In the genomic region with DNA sequence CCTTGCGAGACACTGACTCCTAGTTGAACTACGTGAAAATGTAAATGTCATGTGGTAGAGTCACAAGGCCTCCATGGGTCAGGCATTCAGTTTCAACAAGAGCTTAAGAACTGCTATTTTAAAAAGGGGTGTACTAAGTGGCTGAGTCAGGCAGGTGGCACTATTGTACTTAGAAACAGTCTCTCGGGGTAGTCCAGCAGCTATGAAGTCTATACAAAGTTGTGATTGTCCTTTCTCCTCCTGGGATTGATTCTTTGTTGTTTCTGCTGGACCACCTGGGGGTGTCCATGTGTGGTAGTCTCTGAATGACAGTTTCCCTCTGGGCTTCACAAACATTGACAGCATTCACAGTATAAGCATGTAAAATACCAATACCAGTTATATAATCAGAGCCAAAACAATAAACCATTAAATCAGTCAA, we compare ENCODE assay signal across 9 cellular contexts. TPM values are rescaled to one million over a fixed set of nuclear protein-coding genes. Genes with fewer than 3 reads are reported as not detected.
DNase-seq lines count a peak whose midpoint lies in the region; ATAC-seq and TF ChIP-seq lines count a peak whose summit lies in the region.
"Had no signal": no experiment of that assay in that cellular context is flagged by ENCODE, and none has a peak within 500 bp of the region (broad histone marks: within the 10 kb centered on the region; RNA-seq: fewer than 3 reads in every experiment).

No MANE protein-coding gene starts in this region.

- TF ChIP-seq CTCF in OCI-LY3 (IDR thresholded peaks at IDR 0.05; ENCODE audit: low read depth, low read length) = peak; percentile 86
- TF ChIP-seq CTCF in chondrocyte (IDR thresholded peaks at IDR 0.05) = peak; percentile 85
- peak; percentile 51 for TF ChIP-seq CTCF in lower lobe of right lung (IDR thresholded peaks at IDR 0.05)

- H3K27ac Mint-ChIP-seq in chondrocyte (ENCODE audit: unreplicated experiment) = no peak overlapping the region
- H3K27ac Mint-ChIP-seq: stimulated activated naive CD8-positive, alpha-beta T cell treated with anti-CD3 and anti-CD28 coated beads, Interleukin-15, Interleukin-2, amounts not matched to agents 100 ng/mL and 50 ng/mL, for 24 hours had no signal

- H3K9me3 ChIP-seq in OCI-LY3 (ENCODE audit: insufficient read depth, low read length) = no peaks in the 10 kb centered on the region
- peaks cover 8% of the 10 kb centered on the region for H3K9me3 ChIP-seq in lower lobe of right lung

- H3K27ac ChIP-seq in OCI-LY3 (ENCODE audit: low read length) (no peak overlapping the region), lower lobe of right lung (no peak overlapping the region)

- intact Hi-C loops in lower lobe of right lung (cut with DNase I) = no loop called here

- no peak overlapping the region for H3K9ac ChIP-seq in OCI-LY3 (ENCODE audit: low read length)

- H3K4me1 ChIP-seq in OCI-LY3 (ENCODE audit: low read length) = no peaks in the 10 kb centered on the region
- no peaks in the 10 kb centered on the region for H3K4me1 ChIP-seq in lower lobe of right lung

- H3K4me1 Mint-ChIP-seq in chondrocyte (ENCODE audit: low read depth) = peaks cover 5% of the 10 kb centered on the region

- peak; percentile 95 for ATAC-seq in GM21529 (IDR thresholded peaks at IDR 0.05; ENCODE audit: unreplicated experiment)
- ATAC-seq in lower lobe of right lung = peak; percentile 71 to 87

- DNase-seq in GM04504 (ENCODE audit: low read depth) (peak; percentile 28), HT-29 (ENCODE audit: low spot score) (peak; percentile 78), chondrocyte (ENCODE audit: low spot score) (no peak), lower lobe of right lung (no peak), activated T-cell treated with anti-CD3 and anti-CD28 coated beads for 4 hours (no peak), activated gamma-delta T cell (lab: John Stamatoyannopoulos, UW) (no peak)

- no peak overlapping the region for H3K4me3 ChIP-seq in OCI-LY3 (ENCODE audit: low read length)
- H3K4me3 ChIP-seq in lower lobe of right lung = no peak overlapping the region

- peaks cover 10% of the 10 kb centered on the region for H3K36me3 Mint-ChIP-seq in chondrocyte (ENCODE audit: low read depth)

- H3K36me3 ChIP-seq in OCI-LY3 (replicated peaks; ENCODE audit: low read depth, low read length) (peaks cover 10% of the 10 kb centered on the region), lower lobe of right lung (peaks cover 5% of the 10 kb centered on the region)

- H3K4me2 ChIP-seq in OCI-LY3 (ENCODE audit: low read length) = no peak overlapping the region

- H4K20me1 ChIP-seq in OCI-LY3 (ENCODE audit: insufficient read depth, low read length) = no peaks in the 10 kb centered on the region

- H3K27me3 Mint-ChIP-seq in chondrocyte (ENCODE audit: low read depth) = no peaks in the 10 kb centered on the region
- H3K27me3 Mint-ChIP-seq: stimulated activated naive CD8-positive, alpha-beta T cell treated with anti-CD3 and anti-CD28 coated beads, Interleukin-15, Interleukin-2, amounts not matched to agents 100 ng/mL and 50 ng/mL, for 24 hours had no signal

- peaks cover 7% of the 10 kb centered on the region for H3K9me3 Mint-ChIP-seq in chondrocyte (ENCODE audit: low read depth)

- H3K79me2 ChIP-seq in OCI-LY3 (ENCODE audit: low read length) = no peaks in the 10 kb centered on the region

- no peaks in the 10 kb centered on the region for H3K27me3 ChIP-seq in OCI-LY3 (ENCODE audit: low read depth, low read length)
- H3K27me3 ChIP-seq in lower lobe of right lung (ENCODE audit: low read depth) = no peaks in the 10 kb centered on the region

- no peak overlapping the region for H3K4me3 Mint-ChIP-seq in chondrocyte (ENCODE audit: unreplicated experiment)
- H3K4me3 Mint-ChIP-seq: stimulated activated naive CD8-positive, alpha-beta T cell treated with anti-CD3 and anti-CD28 coated beads, Interleukin-15, Interleukin-2, amounts not matched to agents 100 ng/mL and 50 ng/mL, for 24 hours had no signal

- no peak overlapping the region for H2AFZ ChIP-seq in OCI-LY3 (ENCODE audit: low read depth, low read length)

RNA-seq across cellular contexts. Expression of a gene that starts 33.0 kb away (rescaled TPM):
- 43.4 and 51.5 TPM in 2 replicates for total RNA-seq in HT-29 (2014; rRNA removed; shearing (Covaris generic))
- total RNA-seq in chondrocyte (35.7 to 48.1 TPM (median 40.3 TPM) in 3 replicates), lower lobe of right lung (18.0 TPM)

Comparison
In these comparisons a context has a peak if more than half of its experiments do, and no peak if none do; other contexts are left out.
1. DNase-seq: peak in GM04504 (single experiment) and HT-29 (single experiment); none in chondrocyte (single experiment), lower lobe of right lung (single experiment), activated T-cell treated with anti-CD3 and anti-CD28 coated beads for 4 hours (single experiment) and activated gamma-delta T cell (single experiment).
2. Peak in every context shown above with its lines, with median percentiles within 50 percentile points of each other: CTCF ChIP-seq.